In genomic region chr10:86295351-86295750, GRCh38 we compare ENCODE assay signal across 19 cellular contexts.
A peak's percentile ranks its signal among the peaks of the same experiment; 100 is the strongest.
DNase-seq lines count a peak whose midpoint lies in the region; ATAC-seq and TF ChIP-seq lines count a peak whose summit lies in the region.
"Had no signal": no experiment of that assay in that cellular context is flagged by ENCODE, and none has a peak within 500 bp of the region (broad histone marks: within the 10 kb centered on the region; RNA-seq: fewer than 3 reads in every experiment).

No MANE protein-coding gene starts in this region.

- H3K27me3 Mint-ChIP-seq in activated T-helper 2 cell treated with anti-CD3 and anti-CD28 coated beads, Interferon-gamma antibody, Interleukin-2, Interleukin-4, amounts not matched to agents 10 μg/mL and 5 μg/mL and 100 μg/mL, durations not matched to agents 14 hours and 24 hours and 36 hours (ENCODE audit: low read depth) = no peaks in the 10 kb centered on the region
- H3K27me3 Mint-ChIP-seq in type B pancreatic cell = peaks cover 22% of the 10 kb centered on the region

- no peaks in the 10 kb centered on the region for H3K36me3 Mint-ChIP-seq in activated T-helper 2 cell treated with anti-CD3 and anti-CD28 coated beads, Interferon-gamma antibody, Interleukin-2, Interleukin-4, amounts not matched to agents 10 μg/mL and 5 μg/mL and 100 μg/mL, durations not matched to agents 14 hours and 24 hours and 36 hours (ENCODE audit: low read depth)
- H3K36me3 Mint-ChIP-seq in type B pancreatic cell = no peaks in the 10 kb centered on the region
- H3K36me3 Mint-ChIP-seq: CD14-positive monocyte had no signal

- H3K4me1 Mint-ChIP-seq in activated T-helper 2 cell treated with anti-CD3 and anti-CD28 coated beads, Interferon-gamma antibody, Interleukin-2, Interleukin-4, amounts not matched to agents 10 μg/mL and 5 μg/mL and 100 μg/mL, durations not matched to agents 14 hours and 24 hours and 36 hours (ENCODE audit: low read depth) = no peaks in the 10 kb centered on the region
- H3K4me1 Mint-ChIP-seq in type B pancreatic cell (ENCODE audit: unreplicated experiment) = no peaks in the 10 kb centered on the region
- H3K4me1 Mint-ChIP-seq: CD14-positive monocyte had no signal

- TF ChIP-seq CTCF in type B pancreatic cell (conservative IDR thresholded peaks at IDR 0.05) = no peak

- H3K9me3 Mint-ChIP-seq in activated T-helper 2 cell treated with anti-CD3 and anti-CD28 coated beads, Interferon-gamma antibody, Interleukin-2, Interleukin-4, amounts not matched to agents 10 μg/mL and 5 μg/mL and 100 μg/mL, durations not matched to agents 14 hours and 24 hours and 36 hours = no peaks in the 10 kb centered on the region
- H3K9me3 Mint-ChIP-seq in type B pancreatic cell = no peaks in the 10 kb centered on the region
- H3K9me3 Mint-ChIP-seq: CD14-positive monocyte had no signal

- intact Hi-C loops in activated T-helper 2 cell treated with anti-CD3 and anti-CD28 coated beads, Interferon-gamma antibody, Interleukin-2, Interleukin-4, amounts not matched to agents 10 μg/mL and 5 μg/mL and 100 μg/mL, durations not matched to agents 14 hours and 24 hours and 36 hours (cut with micrococcal nuclease) = no loop called here

- ATAC-seq in HG03095 (IDR thresholded peaks at IDR 0.05; ENCODE audit: unreplicated experiment) (no peak), HG02763 (IDR thresholded peaks at IDR 0.05; ENCODE audit: unreplicated experiment) (no peak)
- ATAC-seq: K562, PC-3 had no signal

- H3K4me3 Mint-ChIP-seq in activated T-helper 2 cell treated with anti-CD3 and anti-CD28 coated beads, Interferon-gamma antibody, Interleukin-2, Interleukin-4, amounts not matched to agents 10 μg/mL and 5 μg/mL and 100 μg/mL, durations not matched to agents 14 hours and 24 hours and 36 hours (ENCODE audit: low read depth) = no peak overlapping the region
- no peak overlapping the region for H3K4me3 Mint-ChIP-seq in type B pancreatic cell
- H3K4me3 Mint-ChIP-seq: CD14-positive monocyte had no signal

- H3K27ac Mint-ChIP-seq in activated T-helper 2 cell treated with anti-CD3 and anti-CD28 coated beads, Interferon-gamma antibody, Interleukin-2, Interleukin-4, amounts not matched to agents 10 μg/mL and 5 μg/mL and 100 μg/mL, durations not matched to agents 14 hours and 24 hours and 36 hours = no peak overlapping the region
- H3K27ac Mint-ChIP-seq in type B pancreatic cell = no peak overlapping the region
- H3K27ac Mint-ChIP-seq: CD14-positive monocyte had no signal

- peak; percentile 15 for DNase-seq in activated CD8-positive, alpha-beta memory T cell treated with anti-CD3 and anti-CD28 coated beads for 24 hours
- no peak for DNase-seq in activated CD8-positive, alpha-beta memory T cell treated with anti-CD3 and anti-CD28 coated beads, Interleukin-2, amount 50 U/mL, for 4 hours
- DNase-seq in activated T-helper 2 cell treated with anti-CD3 and anti-CD28 coated beads, Interferon-gamma antibody, Interleukin-2, Interleukin-4, amounts not matched to agents 10 μg/mL and 5 μg/mL and 100 μg/mL, durations not matched to agents 14 hours and 24 hours and 36 hours (ENCODE audit: low spot score) = peak; percentile 0
- DNase-seq in mesenteric fat pad (ENCODE audit: low spot score) (peak; percentile 73), type B pancreatic cell (ENCODE audit: extremely low spot score, unreplicated experiment) (peak; percentile 29), NCI-H510A treated with DMSO at 0.1 percent for 48 hours (lab: John Stamatoyannopoulos, UW) (no peak)
- DNase-seq: COR-L47, DMS153, EL, HCEC 1CT, NCI-H1048, NCI-H2107, NCI-H226, NCI-H69, PC-3 had no signal

Comparison
In these comparisons a context has a peak if more than half of its experiments do, and no peak if none do; other contexts are left out.
1. DNase-seq: peak in activated CD8-positive, alpha-beta memory T cell treated with anti-CD3 and anti-CD28 coated beads for 24 hours (single experiment), activated T-helper 2 cell treated with anti-CD3 and anti-CD28 coated beads, Interferon-gamma antibody, Interleukin-2, Interleukin-4, amounts not matched to agents 10 μg/mL and 5 μg/mL and 100 μg/mL, durations not matched to agents 14 hours and 24 hours and 36 hours (single experiment), mesenteric fat pad (single experiment) and type B pancreatic cell (single experiment); none in activated CD8-positive, alpha-beta memory T cell treated with anti-CD3 and anti-CD28 coated beads, Interleukin-2, amount 50 U/mL, for 4 hours (single experiment) and NCI-H510A treated with DMSO at 0.1 percent for 48 hours (single experiment).